In the genomic region with DNA sequence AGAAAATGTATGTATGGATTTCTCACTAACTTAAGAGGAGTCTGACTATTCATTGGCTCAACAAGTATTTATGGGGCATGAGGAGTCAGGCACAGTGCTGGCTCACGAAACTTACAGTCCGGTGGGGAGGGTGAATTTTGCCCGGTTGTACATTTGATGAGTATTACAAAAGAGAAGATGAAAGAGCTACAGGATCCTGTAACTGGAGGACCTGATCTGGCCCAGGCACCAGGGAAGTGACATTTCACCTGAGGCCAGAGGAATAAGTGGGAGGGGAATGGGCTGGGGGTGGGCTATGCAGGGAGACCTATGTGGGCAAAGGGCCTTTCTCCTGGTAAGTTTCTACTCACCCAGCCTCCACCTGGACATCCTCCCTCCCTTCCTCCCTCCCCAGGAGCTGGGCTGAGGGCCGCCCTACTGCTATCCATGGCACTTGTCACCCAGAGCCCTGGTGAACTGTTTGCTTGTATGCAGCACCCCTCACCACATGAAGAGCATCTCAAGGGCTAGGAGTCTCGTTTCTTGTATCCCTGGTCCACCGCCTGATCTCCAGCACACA, we compare ENCODE assay signal across 11 cellular contexts.
DNase-seq lines count a peak whose midpoint lies in the region; ATAC-seq, FAIRE-seq and TF ChIP-seq lines count a peak whose summit lies in the region.
"Had no signal": no experiment of that assay in that cellular context is flagged by ENCODE, and none has a peak within 500 bp of the region (broad histone marks: within the 10 kb centered on the region; RNA-seq: fewer than 3 reads in every experiment).

No MANE protein-coding gene starts in this region.

- H3K9me3 ChIP-seq in GM12878 (replicated peaks; ENCODE audit: control insufficient read depth, insufficient read depth, low read length): no peaks in the 10 kb centered on the region
- no peaks in the 10 kb centered on the region for H3K9me3 ChIP-seq in tibial nerve

- no peak for TF ChIP-seq CTCF in GM12878 (IDR thresholded peaks at IDR 0.05 in 2 of 3, conservative IDR thresholded peaks at IDR 0.05 in 1 of 3; ENCODE audit: control insufficient read depth in 2 of 3, extremely low read depth in 1 of 3, insufficient read depth in 1 of 3, low read depth in 3 of 3, low read length in 3 of 3)
- no peak for TF ChIP-seq CTCF in nephron (IDR thresholded peaks at IDR 0.05; ENCODE audit: unreplicated experiment in 3 of 3)
- TF ChIP-seq CTCF in tibial nerve (IDR thresholded peaks at IDR 0.05): no peak

- peak overlapping the region; percentile 54 for H3K4me3 Mint-ChIP-seq in stimulated activated naive CD8-positive, alpha-beta T cell treated with anti-CD3 and anti-CD28 coated beads, Interleukin-15, Interleukin-2, amounts not matched to agents 100 ng/mL and 50 ng/mL, for 24 hours
- H3K4me3 Mint-ChIP-seq in stimulated activated naive CD8-positive, alpha-beta T cell treated with anti-CD3 and anti-CD28 coated beads, Interleukin-15, amount 100 ng/mL, for 72 hours: peak overlapping the region in 1 of 2 donors; percentile 14
- peak overlapping the region; percentile 29 to 66 (median 56) for H3K4me3 Mint-ChIP-seq in nephron

- SMC1A ChIA-PET in GM12878 (lab: Charles Lee; ENCODE audit: uncharacterized antibody, unreplicated experiment): interaction anchor here (0.5 to 2.4 kb wide), 7 partner anchors 12 to 527 kb away, joined by 3 to 12 read pairs (median 5); no protein-coding TSS in a partner anchor

- H3K27me3 ChIP-seq in GM12878 (replicated peaks in 1 of 2; ENCODE audit: control insufficient read depth in 2 of 2, insufficient read depth in 2 of 2, low read length in 1 of 2) (no peaks in the 10 kb centered on the region), tibial nerve (no peaks in the 10 kb centered on the region)

- intact Hi-C loops in GM12878 (cut with micrococcal nuclease; ENCODE audit: unreplicated experiment): loop anchor here (10.0 kb wide), 2 partner anchors 98 to 182 kb away; a partner anchor contains a TSS

- H3K4me1 ChIP-seq in GM12878 (ENCODE audit: control insufficient read depth, insufficient read depth, low read length) (peaks cover 11% of the 10 kb centered on the region), tibial nerve (peaks cover 0 to 33% (median 3%) of the 10 kb centered on the region in 4 donors)

- no TSS peak for BruUV-seq in GM12878 (replicated peaks; lab: Mats Ljungman, UMichigan)

- H3K79me2 ChIP-seq in GM12878 (ENCODE audit: control insufficient read depth, insufficient read depth, low read length): no peaks in the 10 kb centered on the region

- H3K9ac ChIP-seq in GM12878 (ENCODE audit: control insufficient read depth, insufficient read depth, low read length): no peak overlapping the region

- DNase-seq in stimulated activated naive CD8-positive, alpha-beta T cell treated with anti-CD3 and anti-CD28 coated beads, Interleukin-15, amount 100 ng/mL, for 72 hours: no peak
- DNase-seq in GM12878 (ENCODE audit: low read depth, low spot score): no peak
- DNase-seq in tibial nerve (ENCODE audit: low spot score in 2 of 2): no peak
- no peak for DNase-seq in germinal center (ENCODE audit: low spot score)
- no peak for DNase-seq in Ammon's horn (ENCODE audit: low spot score)
- no peak for DNase-seq in A172 (ENCODE audit: low spot score)
- DNase-seq: NCI-H1417 treated with DMSO at 0.1 percent for 48 hours; stimulated activated CD4-positive, alpha-beta T cell treated with anti-CD3 and anti-CD28 coated beads, Interleukin-4, amount 100 ng/mL, for 24 hours had no signal

- peaks cover 49% of the 10 kb centered on the region for H3K4me1 Mint-ChIP-seq in stimulated activated naive CD8-positive, alpha-beta T cell treated with anti-CD3 and anti-CD28 coated beads, Interleukin-15, Interleukin-2, amounts not matched to agents 100 ng/mL and 50 ng/mL, for 24 hours (ENCODE audit: low read depth)
- peaks cover 53% of the 10 kb centered on the region for H3K4me1 Mint-ChIP-seq in stimulated activated naive CD8-positive, alpha-beta T cell treated with anti-CD3 and anti-CD28 coated beads, Interleukin-15, amount 100 ng/mL, for 72 hours
- peaks cover 79% of the 10 kb centered on the region for H3K4me1 Mint-ChIP-seq in nephron

- H3K27ac Mint-ChIP-seq in stimulated activated naive CD8-positive, alpha-beta T cell treated with anti-CD3 and anti-CD28 coated beads, Interleukin-15, Interleukin-2, amounts not matched to agents 100 ng/mL and 50 ng/mL, for 24 hours: peak overlapping the region; percentile 67
- peak overlapping the region in 1 of 2 donors; percentile 38 for H3K27ac Mint-ChIP-seq in stimulated activated naive CD8-positive, alpha-beta T cell treated with anti-CD3 and anti-CD28 coated beads, Interleukin-15, amount 100 ng/mL, for 72 hours
- peak overlapping the region; percentile 90 to 98 (median 95) for H3K27ac Mint-ChIP-seq in nephron

- RAD21 ChIA-PET in GM12878 (lab: Charles Lee; ENCODE audit: unreplicated experiment): interaction anchor here (2.4 to 2.5 kb wide), 2 partner anchors 12 to 101 kb away, joined by 7 to 9 read pairs; a partner anchor contains a TSS

- H3K4me2 ChIP-seq in GM12878 (ENCODE audit: control insufficient read depth, insufficient read depth): no peak overlapping the region

- no peak overlapping the region for H3K4me3 ChIP-seq in GM12878
- no peak overlapping the region for H3K4me3 ChIP-seq in tibial nerve

- no peaks in the 10 kb centered on the region for H3K36me3 Mint-ChIP-seq in stimulated activated naive CD8-positive, alpha-beta T cell treated with anti-CD3 and anti-CD28 coated beads, Interleukin-15, Interleukin-2, amounts not matched to agents 100 ng/mL and 50 ng/mL, for 24 hours (ENCODE audit: low read depth)
- no peaks in the 10 kb centered on the region for H3K36me3 Mint-ChIP-seq in nephron (ENCODE audit: low read depth)

- POLR2A ChIA-PET in GM12878 (lab: Charles Lee): interaction anchor here (0.8 to 1.1 kb wide), 2 partner anchors 8 to 27 kb away, joined by 3 read pairs; no protein-coding TSS in a partner anchor

- H3K27me3 Mint-ChIP-seq in stimulated activated naive CD8-positive, alpha-beta T cell treated with anti-CD3 and anti-CD28 coated beads, Interleukin-15, Interleukin-2, amounts not matched to agents 100 ng/mL and 50 ng/mL, for 24 hours: no peaks in the 10 kb centered on the region
- H3K27me3 Mint-ChIP-seq in stimulated activated naive CD8-positive, alpha-beta T cell treated with anti-CD3 and anti-CD28 coated beads, Interleukin-15, amount 100 ng/mL, for 72 hours: no peaks in the 10 kb centered on the region
- H3K27me3 Mint-ChIP-seq in nephron (ENCODE audit: low read depth): no peaks in the 10 kb centered on the region

- in situ Hi-C loops in GM12878 (cut with MboI): no loop called here

- 79% methylated on average over 6 of the region's 6 CpGs for whole genome bisulfite sequencing in GM12878 (ENCODE audit: insufficient coverage, insufficient replicate concordance, low lambda C conversion rate, missing lambda C conversion rate)
- WGBS in tibial nerve, 2 donors: 89 to 90% methylated on average over 6 of the region's 6 CpGs

- CTCF ChIA-PET in GM12878 (lab: Yijun Ruan, JAX): interaction anchor here (0.7 kb wide), 1 partner anchor 18 kb away, joined by 3 read pairs; no protein-coding TSS in a partner anchor

- TF ChIP-seq EP300 in GM12878 (IDR thresholded peaks at IDR 0.05; ENCODE audit: borderline replicate concordance in 1 of 2, control insufficient read depth in 1 of 2, low read depth in 2 of 2, low read length in 2 of 2): no peak
- TF ChIP-seq EP300 in tibial nerve (IDR thresholded peaks at IDR 0.05): no peak

- no peak overlapping the region for H3K27ac ChIP-seq in GM12878 (ENCODE audit: control insufficient read depth, insufficient read depth)
- peak overlapping the region in 2 of 4 donors; percentile 86 to 95 for H3K27ac ChIP-seq in tibial nerve

- ATAC-seq in stimulated activated naive CD8-positive, alpha-beta T cell treated with anti-CD3 and anti-CD28 coated beads, Interleukin-15, amount 100 ng/mL, for 72 hours: no peak
- ATAC-seq in GM12878: no peak

- H3K36me3 ChIP-seq in GM12878 (ENCODE audit: control insufficient read depth in 2 of 2, insufficient read depth in 2 of 2, low read length in 1 of 2) (no peaks in the 10 kb centered on the region), tibial nerve (no peaks in the 10 kb centered on the region)

- FAIRE-seq in GM12878 (lab: Jason Lieb, UNC): no peak
- FAIRE-seq: endothelial cell of umbilical vein had no signal

- TF ChIP-seq POLR2A in GM12878 (IDR thresholded peaks at IDR 0.05; ENCODE audit: low read depth, low read length) (no peak), tibial nerve (IDR thresholded peaks at IDR 0.05) (no peak)

- H4K20me1 ChIP-seq in GM12878 (ENCODE audit: control insufficient read depth, insufficient read depth): no peaks in the 10 kb centered on the region

- peak overlapping the region; percentile 81; the same call in 1 of the 2 replicates for H2AFZ ChIP-seq in GM12878 (ENCODE audit: control insufficient read depth, low read depth, low read length)

- no peak for TF ChIP-seq RAD21 in GM12878 (IDR thresholded peaks at IDR 0.05; ENCODE audit: insufficient read depth, low read depth, low read length)

- H3K9me3 Mint-ChIP-seq in stimulated activated naive CD8-positive, alpha-beta T cell treated with anti-CD3 and anti-CD28 coated beads, Interleukin-15, Interleukin-2, amounts not matched to agents 100 ng/mL and 50 ng/mL, for 24 hours: no peaks in the 10 kb centered on the region
- H3K9me3 Mint-ChIP-seq in stimulated activated naive CD8-positive, alpha-beta T cell treated with anti-CD3 and anti-CD28 coated beads, Interleukin-15, amount 100 ng/mL, for 72 hours: no peaks in the 10 kb centered on the region
- H3K9me3 Mint-ChIP-seq in nephron: no peaks in the 10 kb centered on the region

TF ChIP-seq in GM12878, 131 proteins besides CTCF, POLR2A, EP300 and RAD21:
- TF ChIP-seq RCOR1 (conservative IDR thresholded peaks at IDR 0.05; ENCODE audit: low read depth, low read length) (no peak), PML (IDR thresholded peaks at IDR 0.05; ENCODE audit: low read length) (no peak), RELA (IDR thresholded peaks at IDR 0.05; ENCODE audit: borderline replicate concordance, partially characterized antibody) (no peak), TCF12 (IDR thresholded peaks at IDR 0.05; ENCODE audit: low read depth, low read length) (no peak)
